Comparison of ENCODE assay signal across 11 cellular contexts in the genomic region with DNA sequence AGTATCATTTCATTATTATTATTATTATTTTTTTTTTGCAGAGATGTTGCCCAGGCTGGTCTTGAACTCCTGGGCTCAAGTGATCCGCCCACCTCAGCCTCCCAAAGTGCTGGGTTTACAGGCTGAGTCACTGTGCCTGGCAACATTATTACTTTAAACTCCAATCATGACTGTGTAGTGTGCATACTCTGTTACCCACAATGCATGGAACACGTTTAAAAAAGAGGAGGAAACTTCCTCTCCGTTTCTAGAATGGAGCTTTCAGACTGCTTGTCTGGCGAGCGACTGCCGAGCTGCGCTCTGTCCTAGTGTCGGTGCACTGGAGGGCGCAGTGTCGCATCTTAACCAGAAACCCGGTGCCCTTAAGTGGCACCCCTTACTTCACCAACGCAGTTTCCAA. TPM values are rescaled to one million over a fixed set of nuclear protein-coding genes. Genes with fewer than 3 reads are reported as not detected.
DNase-seq lines count a peak whose midpoint lies in the region; ATAC-seq and TF ChIP-seq lines count a peak whose summit lies in the region.
"Had no signal": no experiment of that assay in that cellular context is flagged by ENCODE, and none has a peak within 500 bp of the region (broad histone marks: within the 10 kb centered on the region; RNA-seq: fewer than 3 reads in every experiment).

No MANE protein-coding gene starts in this region.

- 73 to 75% methylated on average over 12 of the region's 12 CpGs for WGBS in aorta, 2 donors

- ATAC-seq in SK-N-SH treated with all-trans-retinoic acid at 6 μM for 48 hours (peak; percentile 74), gastrocnemius medialis (no peak), aorta (ENCODE audit: low FRiP score) (no peak)
- peak; percentile 86 for ATAC-seq in stimulated activated naive CD8-positive, alpha-beta T cell treated with anti-CD3 and anti-CD28 coated beads, Interleukin-15, Interleukin-2, amounts not matched to agents 100 U/mL and 50 U/mL, for 24 hours
- ATAC-seq: Right ventricle myocardium inferior had no signal

- H3K36me3 ChIP-seq in gastrocnemius medialis (peaks cover 0 to 8% of the 10 kb centered on the region in 2 donors), aorta (ENCODE audit: control insufficient read depth in 1 of 2, insufficient read depth in 2 of 2, low read length in 1 of 2) (no peaks in the 10 kb centered on the region)

- H3K4me3 ChIP-seq in cardiac fibroblast (replicated peaks in 1 of 2; ENCODE audit: low read depth in 2 of 2, low read length in 2 of 2) (no peak overlapping the region), gastrocnemius medialis (no peak overlapping the region), aorta (ENCODE audit: low read length in 2 of 2) (no peak overlapping the region)

- in situ Hi-C loops in gastrocnemius medialis (cut with MboI; ENCODE audit: low sequenced_read_pairs in 4 of 4) = no loop called here

- no peak for TF ChIP-seq POLR2A in gastrocnemius medialis (IDR thresholded peaks at IDR 0.05)

- H3K9me3 ChIP-seq in gastrocnemius medialis = no peaks in the 10 kb centered on the region
- H3K9me3 ChIP-seq in aorta (ENCODE audit: control insufficient read depth, low read length) = no peaks in the 10 kb centered on the region

- H3K4me1 ChIP-seq in gastrocnemius medialis (no peaks in the 10 kb centered on the region), aorta (ENCODE audit: control insufficient read depth in 1 of 2, insufficient read depth in 2 of 2, low read length in 2 of 2) (no peaks in the 10 kb centered on the region)

- no peak for TF ChIP-seq CTCF in cardiac fibroblast (IDR thresholded peaks at IDR 0.05; ENCODE audit: low read depth, low read length)
- TF ChIP-seq CTCF in gastrocnemius medialis (IDR thresholded peaks at IDR 0.05 in 4 of 5, conservative IDR thresholded peaks at IDR 0.05 in 1 of 5) = no peak

- DNase-seq in activated T-cell treated with anti-CD3 and anti-CD28 coated beads, Interleukin-2, amount 50 U/mL, for 1 hour = peak; percentile 48
- DNase-seq in activated T-cell treated with anti-CD3 and anti-CD28 coated beads for 4 hours (no peak), cardiac fibroblast (ENCODE audit: low read depth in 2 of 2) (peak; percentile 31 to 32), gastrocnemius medialis (no peak), cortex of kidney (lab: John Stamatoyannopoulos, UW) (no peak), aorta (no peak)
- DNase-seq in stimulated activated naive CD8-positive, alpha-beta T cell treated with anti-CD3 and anti-CD28 coated beads, Interleukin-15, Interleukin-2, amounts not matched to agents 100 U/mL and 50 U/mL, for 24 hours = no peak
- DNase-seq: activated CD4-positive, CD25-positive, alpha-beta regulatory T cell; NCI-H446 treated with DMSO at 0.1 percent for 48 hours had no signal

- H3K27me3 ChIP-seq in gastrocnemius medialis (no peaks in the 10 kb centered on the region), aorta (ENCODE audit: control insufficient read depth in 1 of 2, insufficient read depth in 2 of 2, low read length in 1 of 2) (no peaks in the 10 kb centered on the region)

- no peak overlapping the region for H3K27ac ChIP-seq in gastrocnemius medialis
- H3K27ac ChIP-seq in aorta (ENCODE audit: low read depth in 1 of 2, low read length in 2 of 2) = no peak overlapping the region

- intact Hi-C loops in gastrocnemius medialis (cut with DNase I; ENCODE audit: low total_unique reads) = no loop called here
- intact Hi-C loops in aorta (cut with DNase I) = no loop called here

TF ChIP-seq in SK-N-SH treated with all-trans-retinoic acid at 6 μM for 48 hours, 23 proteins besides CTCF, POLR2A, EP300 and RAD21:
- no peak for TF ChIP-seq ARNTL (CRISPR knock-in tag; IDR thresholded peaks at IDR 0.05; ENCODE audit: borderline replicate concordance, low read depth)
- no peak for TF ChIP-seq BACH2 (CRISPR knock-in tag; IDR thresholded peaks at IDR 0.05; ENCODE audit: borderline replicate concordance)
- TF ChIP-seq ISL1 (CRISPR knock-in tag; IDR thresholded peaks at IDR 0.05) = no peak
- TF ChIP-seq ZC3H10 (CRISPR knock-in tag; IDR thresholded peaks at IDR 0.05) = no peak
- TF ChIP-seq, protein P1, sequence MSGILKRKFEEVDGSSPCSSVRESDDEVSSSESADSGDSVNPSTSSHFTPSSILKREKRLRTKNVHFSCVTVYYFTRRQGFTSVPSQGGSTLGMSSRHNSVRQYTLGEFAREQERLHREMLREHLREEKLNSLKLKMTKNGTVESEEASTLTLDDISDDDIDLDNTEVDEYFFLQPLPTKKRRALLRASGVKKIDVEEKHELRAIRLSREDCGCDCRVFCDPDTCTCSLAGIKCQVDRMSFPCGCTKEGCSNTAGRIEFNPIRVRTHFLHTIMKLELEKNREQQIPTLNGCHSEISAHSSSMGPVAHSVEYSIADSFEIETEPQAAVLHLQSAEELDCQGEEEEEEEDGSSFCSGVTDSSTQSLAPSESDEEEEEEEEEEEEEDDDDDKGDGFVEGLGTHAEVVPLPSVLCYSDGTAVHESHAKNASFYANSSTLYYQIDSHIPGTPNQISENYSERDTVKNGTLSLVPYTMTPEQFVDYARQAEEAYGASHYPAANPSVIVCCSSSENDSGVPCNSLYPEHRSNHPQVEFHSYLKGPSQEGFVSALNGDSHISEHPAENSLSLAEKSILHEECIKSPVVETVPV (CRISPR knock-in tag; IDR thresholded peaks at IDR 0.05) = no peak
- TF ChIP-seq PPARA (CRISPR knock-in tag; IDR thresholded peaks at IDR 0.05; ENCODE audit: borderline replicate concordance) = no peak
- TF ChIP-seq RARB (CRISPR knock-in tag; IDR thresholded peaks at IDR 0.05) = no peak
- no peak for TF ChIP-seq SNAI2 (CRISPR knock-in tag; IDR thresholded peaks at IDR 0.05)
- no peak for TF ChIP-seq OSR1 (CRISPR knock-in tag; IDR thresholded peaks at IDR 0.05)
- TF ChIP-seq, protein P2, sequence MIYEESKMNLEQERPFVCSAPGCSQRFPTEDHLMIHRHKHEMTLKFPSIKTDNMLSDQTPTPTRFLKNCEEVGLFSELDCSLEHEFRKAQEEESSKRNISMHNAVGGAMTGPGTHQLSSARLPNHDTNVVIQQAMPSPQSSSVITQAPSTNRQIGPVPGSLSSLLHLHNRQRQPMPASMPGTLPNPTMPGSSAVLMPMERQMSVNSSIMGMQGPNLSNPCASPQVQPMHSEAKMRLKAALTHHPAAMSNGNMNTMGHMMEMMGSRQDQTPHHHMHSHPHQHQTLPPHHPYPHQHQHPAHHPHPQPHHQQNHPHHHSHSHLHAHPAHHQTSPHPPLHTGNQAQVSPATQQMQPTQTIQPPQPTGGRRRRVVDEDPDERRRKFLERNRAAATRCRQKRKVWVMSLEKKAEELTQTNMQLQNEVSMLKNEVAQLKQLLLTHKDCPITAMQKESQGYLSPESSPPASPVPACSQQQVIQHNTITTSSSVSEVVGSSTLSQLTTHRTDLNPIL (CRISPR knock-in tag; IDR thresholded peaks at IDR 0.05; ENCODE audit: low read depth) = no peak
TF ChIP-seq in SK-N-SH treated with all-trans-retinoic acid at 6 μM for 48 hours: peak in this region for 0.

RNA-seq across cellular contexts. Expression of gene FASN, which starts 22.1 kb away (rescaled TPM):
- total RNA-seq in gastrocnemius medialis (10 to 100 TPM; 16.3 to 34.5 (median 26.3) TPM), aorta (10 to 100 TPM; 42.2 to 64.0 TPM)
- polyA plus RNA-seq in aorta = 10 to 100 TPM in 1 of 2 donors, 1 to 10 TPM in 1; 4.3 to 10.4 TPM

RNA-seq across cellular contexts. Expression of gene DUS1L, which starts 54.5 kb away (rescaled TPM):
- total RNA-seq in gastrocnemius medialis (100 to 1,000 TPM in 2 of 4 donors, 10 to 100 TPM in 2; 54.6 to 119 (median 83.2) TPM), aorta (10 to 100 TPM; 47.0 to 61.1 TPM)
- 100 to 1,000 TPM in 1 of 2 donors, 10 to 100 TPM in 1; 43.7 to 143 TPM for polyA plus RNA-seq in aorta

Comparison
In these comparisons a context has a peak if more than half of its experiments do, and no peak if none do; other contexts are left out.
1. DNase-seq: peak in activated T-cell treated with anti-CD3 and anti-CD28 coated beads, Interleukin-2, amount 50 U/mL, for 1 hour (single experiment) and cardiac fibroblast (2 of 2); none in activated T-cell treated with anti-CD3 and anti-CD28 coated beads for 4 hours (single experiment), stimulated activated naive CD8-positive, alpha-beta T cell treated with anti-CD3 and anti-CD28 coated beads, Interleukin-15, Interleukin-2, amounts not matched to agents 100 U/mL and 50 U/mL, for 24 hours (single experiment), gastrocnemius medialis (0 of 2), cortex of kidney (single experiment) and aorta (0 of 2).
2. ATAC-seq: peak in SK-N-SH treated with all-trans-retinoic acid at 6 μM for 48 hours (single experiment) and stimulated activated naive CD8-positive, alpha-beta T cell treated with anti-CD3 and anti-CD28 coated beads, Interleukin-15, Interleukin-2, amounts not matched to agents 100 U/mL and 50 U/mL, for 24 hours (single experiment); none in gastrocnemius medialis (0 of 2) and aorta (single experiment).